23 cellular contexts compared by ENCODE assay signal in the genomic region with DNA sequence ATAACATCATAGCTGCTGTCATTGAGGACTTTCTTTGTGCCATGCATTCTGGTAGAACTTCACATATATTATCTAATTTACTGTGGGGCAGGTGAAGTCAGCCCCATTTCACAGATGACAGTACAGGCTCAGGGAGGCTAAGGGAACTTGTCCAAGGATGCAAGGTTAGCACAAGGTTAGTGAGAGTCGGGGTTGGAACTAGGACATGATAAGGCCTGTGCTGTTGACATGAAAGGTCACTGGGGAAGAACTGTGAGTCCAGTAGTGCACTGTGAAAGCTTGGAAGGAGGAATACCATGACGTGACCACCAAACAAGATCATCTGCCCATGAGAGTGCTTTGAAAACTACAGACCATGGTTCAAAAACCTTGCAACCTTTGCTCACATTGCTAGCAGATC. TPM values are rescaled to one million over a fixed set of nuclear protein-coding genes. Genes with fewer than 3 reads are reported as not detected.
"Had no signal": no experiment of that assay in that cellular context is flagged by ENCODE, and none has a peak within 500 bp of the region (broad histone marks: within the 10 kb centered on the region; RNA-seq: fewer than 3 reads in every experiment).

No MANE protein-coding gene starts in this region.

- DNase-seq: dermis blood vessel endothelial cell; effector memory CD4-positive, alpha-beta T cell; foreskin keratinocyte; glutamatergic neuron; left lung; lower lobe of right lung; naive B cell; pancreas; spleen; stimulated activated CD4-positive, alpha-beta T cell treated with anti-CD3 and anti-CD28 coated beads, Interleukin-2, amount 100 ng/mL, for 48 hours; stimulated activated naive B cell treated with anti-CD40 and anti-IgM and Interleukin-4, amounts not matched to agents 10 μg/mL and 1 μg/mL and 100 μg/mL, for 72 hours; upper lobe of left lung had no signal

- H3K9me3 ChIP-seq: esophagus muscularis mucosa, left lung, lower lobe of right lung, neutrophil, pancreas, spleen, thoracic aorta, tibial nerve, upper lobe of left lung had no signal

- H3K36me3 ChIP-seq: esophagus muscularis mucosa, left lung, lower lobe of right lung, neutrophil, pancreas, spleen, thoracic aorta, tibial nerve, upper lobe of left lung had no signal

- H3K27me3 ChIP-seq: pancreas, tibial nerve, upper lobe of left lung had no signal

- H3K4me3 ChIP-seq: coronary artery, esophagus muscularis mucosa, left lung, lower lobe of right lung, pancreas, skin epidermis, spleen, thoracic aorta, tibial nerve, upper lobe of left lung had no signal

- ATAC-seq: foreskin keratinocyte; left lung; lower lobe of right lung; natural killer cell treated with Interleukin-12 subunit alpha and Interleukin-12 subunit beta and Interleukin-15 and Interleukin-18, amount 100 ng/mL, for 72 hours; pancreas; sciatic nerve; stimulated activated naive B cell treated with anti-CD40 and anti-IgM and Interleukin-4, amounts not matched to agents 10 μg/mL and 1 μg/mL and 100 μg/mL, for 72 hours had no signal

- H3K4me1 ChIP-seq: foreskin keratinocyte, left lung, lower lobe of right lung, pancreas, spleen, tibial nerve, upper lobe of left lung had no signal

- H3K27ac ChIP-seq: coronary artery, esophagus muscularis mucosa, foreskin keratinocyte, left lung, lower lobe of right lung, neutrophil, pancreas, skin epidermis, spleen, thoracic aorta, tibial nerve, upper lobe of left lung had no signal

RNA-seq across cellular contexts. Expression of a gene that starts 26.7 kb away (rescaled TPM):
- total RNA-seq: dermis blood vessel endothelial cell; endothelial cell of umbilical vein; fibroblast of lung; left lung; mononuclear cell; natural killer cell treated with Interleukin-12 subunit alpha and Interleukin-12 subunit beta and Interleukin-15 and Interleukin-18, amount 100 ng/mL, for 72 hours had no signal
- polyA plus RNA-seq: endothelial cell of umbilical vein, fibroblast of lung had no signal
